Comparison of ENCODE assay signal across 17 cellular contexts in the genomic region with DNA sequence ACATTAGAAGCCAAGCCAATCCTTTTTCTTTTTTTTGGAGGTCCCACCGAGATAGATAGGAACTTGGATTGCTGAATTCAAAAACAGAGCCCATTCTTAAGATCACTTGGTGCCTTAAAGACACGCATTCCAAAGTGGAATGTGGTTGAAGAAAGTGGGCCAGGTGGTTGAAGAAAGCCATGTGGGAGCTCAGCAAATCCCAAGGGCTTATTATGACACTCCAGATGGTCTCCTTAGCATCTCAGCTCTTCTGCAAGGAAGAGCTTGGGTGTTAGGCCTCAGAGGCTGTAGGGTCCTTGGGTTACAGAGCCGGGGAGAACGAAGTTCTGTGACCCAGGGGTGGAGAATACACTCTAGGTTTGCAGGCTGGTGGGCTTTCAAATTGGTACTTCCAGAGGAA. TPM values are rescaled to one million over a fixed set of nuclear protein-coding genes. Genes with fewer than 3 reads are reported as not detected.
DNase-seq lines count a peak whose midpoint lies in the region; ATAC-seq, FAIRE-seq and TF ChIP-seq lines count a peak whose summit lies in the region.
"Had no signal": no experiment of that assay in that cellular context is flagged by ENCODE, and none has a peak within 500 bp of the region (broad histone marks: within the 10 kb centered on the region; RNA-seq: fewer than 3 reads in every experiment).

No MANE protein-coding gene starts in this region.

- ATAC-seq in T-helper 17 cell, result no peak
- ATAC-seq in stimulated activated effector memory CD8-positive, alpha-beta T cell treated with anti-CD3 and anti-CD28 coated beads, Interleukin-12 subunit alpha, Interleukin-12 subunit beta, amount 100 ng/mL, for 72 hours, result no peak
- no peak for ATAC-seq in HG03521 (IDR thresholded peaks at IDR 0.05; ENCODE audit: unreplicated experiment)
- ATAC-seq in HG03097 (IDR thresholded peaks at IDR 0.05; ENCODE audit: low FRiP score, unreplicated experiment), result no peak

- no peak overlapping the region for H3K4me3 Mint-ChIP-seq in T-helper 17 cell
- no peak overlapping the region for H3K4me3 Mint-ChIP-seq in stimulated activated effector memory CD8-positive, alpha-beta T cell treated with anti-CD3 and anti-CD28 coated beads, Interleukin-12 subunit alpha, Interleukin-12 subunit beta, amount 100 ng/mL, for 72 hours
- H3K4me3 Mint-ChIP-seq: activated B cell treated with CpG ODN at 0.5 μM for 24 hours had no signal

- DNase-seq in D721Med (ENCODE audit: insufficient read length, low spot score), result peak; percentile 66
- no peak for DNase-seq in T-helper 17 cell
- DNase-seq in fibroblast of gingiva (ENCODE audit: low read depth), result peak; percentile 37
- DNase-seq in stimulated activated effector memory CD8-positive, alpha-beta T cell treated with anti-CD3 and anti-CD28 coated beads, Interleukin-12 subunit alpha, Interleukin-12 subunit beta, amount 100 ng/mL, for 72 hours (ENCODE audit: low spot score in 2 of 2), result no peak
- no peak for DNase-seq in foreskin fibroblast
- DNase-seq: activated B cell treated with CpG ODN at 0.5 μM for 24 hours, lower lobe of right lung, MM.1S, NCI-H187 treated with DMSO at 0.1 percent for 48 hours, OCI-M1, ovary, sigmoid colon, SJCRH30, uterus had no signal

- H3K9me3 ChIP-seq in T-helper 17 cell (ENCODE audit: control insufficient read depth, low read length, poor library complexity, severe bottlenecking), result no peaks in the 10 kb centered on the region
- H3K9me3 ChIP-seq: lower lobe of right lung, ovary, sigmoid colon, SJCRH30, uterus had no signal

- H3K9me3 Mint-ChIP-seq in stimulated activated effector memory CD8-positive, alpha-beta T cell treated with anti-CD3 and anti-CD28 coated beads, Interleukin-12 subunit alpha, Interleukin-12 subunit beta, amount 100 ng/mL, for 72 hours, result no peaks in the 10 kb centered on the region
- H3K9me3 Mint-ChIP-seq: activated B cell treated with CpG ODN at 0.5 μM for 24 hours had no signal

- peaks cover 5% of the 10 kb centered on the region for H3K36me3 Mint-ChIP-seq in T-helper 17 cell (ENCODE audit: low read depth)
- H3K36me3 Mint-ChIP-seq in stimulated activated effector memory CD8-positive, alpha-beta T cell treated with anti-CD3 and anti-CD28 coated beads, Interleukin-12 subunit alpha, Interleukin-12 subunit beta, amount 100 ng/mL, for 72 hours, result peaks cover 64% of the 10 kb centered on the region

- H3K4me3 ChIP-seq in foreskin fibroblast (ENCODE audit: low read depth in 1 of 2, low read length in 2 of 2), result no peak overlapping the region
- H3K4me3 ChIP-seq: lower lobe of right lung, ovary, sigmoid colon, SJCRH30, uterus had no signal

- FAIRE-seq in D721Med (lab: Jason Lieb, UNC), result peak; percentile 84
- FAIRE-seq: bronchial epithelial cell had no signal

- H3K27me3 Mint-ChIP-seq in T-helper 17 cell, result no peaks in the 10 kb centered on the region
- H3K27me3 Mint-ChIP-seq: activated B cell treated with CpG ODN at 0.5 μM for 24 hours had no signal

- peak overlapping the region; percentile 45 for H3K27ac Mint-ChIP-seq in T-helper 17 cell
- H3K27ac Mint-ChIP-seq in stimulated activated effector memory CD8-positive, alpha-beta T cell treated with anti-CD3 and anti-CD28 coated beads, Interleukin-12 subunit alpha, Interleukin-12 subunit beta, amount 100 ng/mL, for 72 hours, result peak overlapping the region; percentile 57

- no peak for TF ChIP-seq CTCF in D721Med (IDR thresholded peaks at IDR 0.05; ENCODE audit: insufficient read depth, missing control alignments)
- TF ChIP-seq CTCF in foreskin fibroblast (IDR thresholded peaks at IDR 0.05; ENCODE audit: low read depth, low read length), result no peak

- peaks cover 20% of the 10 kb centered on the region for H3K4me1 Mint-ChIP-seq in T-helper 17 cell
- H3K4me1 Mint-ChIP-seq in stimulated activated effector memory CD8-positive, alpha-beta T cell treated with anti-CD3 and anti-CD28 coated beads, Interleukin-12 subunit alpha, Interleukin-12 subunit beta, amount 100 ng/mL, for 72 hours, result peaks cover 5% of the 10 kb centered on the region

RNA-seq across cellular contexts. Expression of gene TOR3A, which starts 13.5 kb away (rescaled TPM):
- 10 to 100 TPM; 29.4 to 38.5 TPM for total RNA-seq in T-helper 17 cell

Comparison
In these comparisons a context has a peak if more than half of its experiments do, and no peak if none do; other contexts are left out.
1. DNase-seq: peak in D721Med (single experiment) and fibroblast of gingiva (single experiment); none in T-helper 17 cell (0 of 3), stimulated activated effector memory CD8-positive, alpha-beta T cell treated with anti-CD3 and anti-CD28 coated beads, Interleukin-12 subunit alpha, Interleukin-12 subunit beta, amount 100 ng/mL, for 72 hours (0 of 2) and foreskin fibroblast (0 of 2).